In the genomic region with DNA sequence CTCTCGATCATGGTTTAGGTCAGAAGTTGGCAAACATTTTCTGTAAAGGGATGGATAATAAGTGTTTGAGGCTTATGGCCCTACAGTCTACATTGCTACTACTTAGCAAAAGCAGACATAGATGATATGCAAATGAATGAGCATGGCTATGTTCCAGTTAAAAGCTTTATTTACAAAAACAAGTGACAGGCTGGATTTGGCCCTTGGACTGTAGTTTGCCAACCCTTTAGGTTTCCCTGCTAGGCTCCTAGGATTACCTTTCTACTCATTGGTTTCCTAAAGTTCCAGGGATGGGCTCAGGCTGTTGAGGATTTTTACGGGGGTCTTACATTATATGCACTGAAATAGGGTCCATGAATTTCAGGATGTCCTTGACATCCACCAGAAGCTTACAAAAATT, we compare ENCODE assay signal across 21 cellular contexts. TPM values are rescaled to one million over a fixed set of nuclear protein-coding genes. Genes with fewer than 3 reads are reported as not detected.
"Had no signal": no experiment of that assay in that cellular context is flagged by ENCODE, and none has a peak within 500 bp of the region (broad histone marks: within the 10 kb centered on the region; RNA-seq: fewer than 3 reads in every experiment).

No MANE protein-coding gene starts in this region.

- DNase-seq: activated CD4-positive, alpha-beta T cell treated with anti-CD3 and anti-CD28 coated beads for 48 hours; activated CD4-positive, CD25-positive, alpha-beta regulatory T cell; activated CD8-positive, alpha-beta T cell treated with anti-CD3 and anti-CD28 coated beads, Interleukin-2, amount 10 ng/mL, durations not matched to agents 7 days and 5 days; activated effector memory CD4-positive, alpha-beta T cell treated with Interleukin-2 at 50 U/mL for 16 hours; activated naive CD4-positive, alpha-beta T cell treated with anti-CD3 and anti-CD28 coated beads, Interleukin-2, amount 10 ng/mL, durations not matched to agents 7 days and 5 days; activated T-cell treated with anti-CD3 and anti-CD28 coated beads, Interleukin-2, amount 50 U/mL, for 4 hours; adrenal gland; cerebellar nuclear complex; effector CD4-positive, alpha-beta T cell; head of caudate nucleus; left ventricle myocardium inferior; naive thymus-derived CD8-positive, alpha-beta T cell; stomach; trophoblast cell had no signal

- H3K27ac ChIP-seq: adrenal gland, left ventricle myocardium inferior, prostate gland, right atrium auricular region, skin epidermis, stomach, vagina had no signal

- H3K4me1 ChIP-seq: adrenal gland, right atrium auricular region, vagina had no signal

- FAIRE-seq: bronchial epithelial cell, frontal cortex, keratinocyte had no signal

- H3K36me3 ChIP-seq: prostate gland had no signal

- H3K9me3 ChIP-seq: adrenal gland, left ventricle myocardium inferior, prostate gland, right atrium auricular region, stomach, vagina had no signal

- H3K27me3 ChIP-seq: adrenal gland, right atrium auricular region, stomach, vagina had no signal

- H3K4me3 Mint-ChIP-seq: activated CD8-positive, alpha-beta T cell treated with anti-CD3 and anti-CD28 coated beads, Interleukin-2, amount 10 ng/mL, durations not matched to agents 7 days and 5 days; activated naive CD4-positive, alpha-beta T cell treated with anti-CD3 and anti-CD28 coated beads, Interleukin-2, amount 10 ng/mL, durations not matched to agents 7 days and 5 days; activated T-cell treated with anti-CD3 and anti-CD28 coated beads, Interleukin-2, amount 50 U/mL, for 4 hours; naive thymus-derived CD8-positive, alpha-beta T cell had no signal

- ATAC-seq: activated CD8-positive, alpha-beta T cell treated with anti-CD3 and anti-CD28 coated beads, Interleukin-2, amount 10 ng/mL, durations not matched to agents 7 days and 5 days; activated T-cell treated with anti-CD3 and anti-CD28 coated beads, Interleukin-2, amount 50 U/mL, for 4 hours; naive thymus-derived CD8-positive, alpha-beta T cell had no signal

- H3K9me3 Mint-ChIP-seq: activated naive CD4-positive, alpha-beta T cell treated with anti-CD3 and anti-CD28 coated beads, Interleukin-2, amount 10 ng/mL, durations not matched to agents 7 days and 5 days; activated T-cell treated with anti-CD3 and anti-CD28 coated beads, Interleukin-2, amount 50 U/mL, for 4 hours; naive thymus-derived CD8-positive, alpha-beta T cell had no signal

- H3K4me1 Mint-ChIP-seq: activated naive CD4-positive, alpha-beta T cell treated with anti-CD3 and anti-CD28 coated beads, Interleukin-2, amount 10 ng/mL, durations not matched to agents 7 days and 5 days had no signal

- H3K27ac Mint-ChIP-seq: activated CD8-positive, alpha-beta T cell treated with anti-CD3 and anti-CD28 coated beads, Interleukin-2, amount 10 ng/mL, durations not matched to agents 7 days and 5 days; activated naive CD4-positive, alpha-beta T cell treated with anti-CD3 and anti-CD28 coated beads, Interleukin-2, amount 10 ng/mL, durations not matched to agents 7 days and 5 days had no signal

- H3K27me3 Mint-ChIP-seq: activated naive CD4-positive, alpha-beta T cell treated with anti-CD3 and anti-CD28 coated beads, Interleukin-2, amount 10 ng/mL, durations not matched to agents 7 days and 5 days; naive thymus-derived CD8-positive, alpha-beta T cell had no signal

- H3K4me3 ChIP-seq: adrenal gland, left ventricle myocardium inferior, prostate gland, right atrium auricular region, skin epidermis, stomach, vagina had no signal

RNA-seq across cellular contexts. Expression of a gene that starts 57.5 kb away (rescaled TPM):
- total RNA-seq: vagina had no signal
- polyA plus RNA-seq: naive thymus-derived CD8-positive, alpha-beta T cell; stomach had no signal
